In genomic region chr5:176061660-176062059, GRCh38 we compare ENCODE assay signal across 5 cellular contexts.
DNase-seq lines count a peak whose midpoint lies in the region; ATAC-seq and TF ChIP-seq lines count a peak whose summit lies in the region.
"Not testable (repeated sequence)": the region's sequence is repeated elsewhere in the genome, so short reads cannot be mapped to it uniquely, and the experiment has no call there.

No MANE protein-coding gene starts in this region.

- not testable (repeated sequence) for H3K27me3 ChIP-seq in left lung; aorta (ENCODE audit: control insufficient read depth in 1 of 2, insufficient read depth in 2 of 2, low read length in 1 of 2)

- not testable (repeated sequence) for H3K27ac Mint-ChIP-seq in activated CD8-positive, alpha-beta T cell treated with anti-CD3 and anti-CD28 coated beads for 36 hours

- intact Hi-C loops in activated CD8-positive, alpha-beta T cell treated with anti-CD3 and anti-CD28 coated beads for 36 hours (cut with micrococcal nuclease); left lung (cut with DNase I); aorta (cut with DNase I): not testable (repeated sequence)

- H3K27me3 Mint-ChIP-seq in activated CD8-positive, alpha-beta T cell treated with anti-CD3 and anti-CD28 coated beads for 36 hours = not testable (repeated sequence)

- not testable (repeated sequence) for H3K4me3 ChIP-seq in left lung; aorta (ENCODE audit: low read length in 2 of 2)

- not testable (repeated sequence) for H3K27ac ChIP-seq in left lung; aorta (ENCODE audit: low read depth in 1 of 2, low read length in 2 of 2)

- WGBS in aorta, 2 donors = 29% methylated on average over 14 of the region's 21 CpGs; no CpG with 5 or more reads in 1 of the 2 donors

- not testable (repeated sequence) for H3K36me3 ChIP-seq in left lung; aorta (ENCODE audit: control insufficient read depth in 1 of 2, insufficient read depth in 2 of 2, low read length in 1 of 2)

- not testable (repeated sequence) for H3K9me3 Mint-ChIP-seq in activated CD8-positive, alpha-beta T cell treated with anti-CD3 and anti-CD28 coated beads for 36 hours

- peak overlapping the region; percentile 21 for H3K4me3 Mint-ChIP-seq in activated CD8-positive, alpha-beta T cell treated with anti-CD3 and anti-CD28 coated beads for 36 hours

- ATAC-seq in activated CD8-positive, alpha-beta T cell treated with anti-CD3 and anti-CD28 coated beads for 36 hours = not testable (repeated sequence)
- ATAC-seq in esophagus mucosa (peak; percentile 22), left lung (peak; percentile 23), aorta (ENCODE audit: low FRiP score) (peak; percentile 29)

- not testable (repeated sequence) for H3K36me3 Mint-ChIP-seq in activated CD8-positive, alpha-beta T cell treated with anti-CD3 and anti-CD28 coated beads for 36 hours (ENCODE audit: low read depth)

- POLR2A ChIA-PET in activated CD8-positive, alpha-beta T cell treated with anti-CD3 and anti-CD28 coated beads for 36 hours (lab: Charles Lee) = not testable (repeated sequence)

- H3K9me3 ChIP-seq in left lung; aorta (ENCODE audit: control insufficient read depth, low read length): not testable (repeated sequence)

- CTCF ChIA-PET in activated CD8-positive, alpha-beta T cell treated with anti-CD3 and anti-CD28 coated beads for 36 hours (lab: Charles Lee) = not testable (repeated sequence)

- TF ChIP-seq CTCF in activated CD8-positive, alpha-beta T cell treated with anti-CD3 and anti-CD28 coated beads for 36 hours (IDR thresholded peaks at IDR 0.05); left lung (IDR thresholded peaks at IDR 0.05): not testable (repeated sequence)

- not testable (repeated sequence) for DNase-seq in activated CD8-positive, alpha-beta T cell treated with anti-CD3 and anti-CD28 coated beads for 36 hours; left lung; aorta
- peak; percentile 55 for DNase-seq in activated effector memory CD4-positive, alpha-beta T cell treated with anti-CD3 and anti-CD28 coated beads, Interleukin-2, amount 50 U/mL, for 16 hours

- H3K4me1 Mint-ChIP-seq in activated CD8-positive, alpha-beta T cell treated with anti-CD3 and anti-CD28 coated beads for 36 hours (ENCODE audit: low read depth) = not testable (repeated sequence)

- not testable (repeated sequence) for H3K4me1 ChIP-seq in left lung; aorta (ENCODE audit: control insufficient read depth in 1 of 2, insufficient read depth in 2 of 2, low read length in 2 of 2)
